Comparison of ENCODE assay signal across 8 cellular contexts in the genomic region with DNA sequence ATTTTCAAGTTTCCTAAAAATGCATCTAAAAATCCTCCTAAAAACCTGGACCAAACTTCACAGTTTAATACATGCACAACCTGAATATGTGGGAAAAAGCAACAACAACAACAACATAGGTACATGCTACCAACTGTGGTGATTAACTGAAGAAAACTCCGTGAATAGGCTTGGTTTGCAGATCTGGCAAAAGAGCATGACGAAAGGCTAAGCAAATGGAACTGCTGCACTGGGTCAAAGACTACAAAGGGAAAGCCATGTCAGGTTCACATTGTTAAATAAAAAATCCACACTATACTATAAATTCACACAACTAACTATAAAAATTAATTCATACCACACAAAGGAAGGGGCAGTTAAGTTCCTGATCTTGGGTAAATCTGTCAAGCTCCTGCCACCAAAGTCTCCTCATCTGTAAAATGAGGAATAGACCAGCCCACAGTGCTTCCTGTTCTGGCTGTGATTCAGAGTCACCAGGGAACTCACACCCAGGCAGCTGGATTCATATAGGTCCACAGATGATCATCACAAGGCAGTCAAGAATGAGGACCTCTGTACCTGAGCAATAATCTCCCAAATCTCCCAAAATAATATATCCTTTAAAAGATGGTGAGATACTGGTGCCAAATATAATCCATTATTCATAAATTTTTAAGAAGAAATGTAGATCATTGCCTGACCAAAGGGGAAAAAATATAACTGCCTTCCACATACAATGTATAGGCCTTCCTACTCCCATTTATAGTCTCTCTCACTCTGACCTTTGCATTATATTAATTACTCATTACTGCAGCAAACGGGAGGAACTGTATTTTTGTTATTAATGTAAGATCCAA. TPM values are rescaled to one million over a fixed set of nuclear protein-coding genes. Genes with fewer than 3 reads are reported as not detected.
DNase-seq lines count a peak whose midpoint lies in the region; ATAC-seq and TF ChIP-seq lines count a peak whose summit lies in the region.

No MANE protein-coding gene starts in this region.

- peaks cover 73% of the 10 kb centered on the region for H3K4me1 Mint-ChIP-seq in WTC11

- no peaks in the 10 kb centered on the region for H3K36me3 Mint-ChIP-seq in WTC11

- peak overlapping the region; percentile 72 to 76 for H3K27ac ChIP-seq in uterus

- DNase-seq in Right ventricle myocardium inferior (ENCODE audit: missing footprints) (no peak), cardiac septum (ENCODE audit: low spot score) (no peak), WTC11 (ENCODE audit: low spot score) (no peak), left lobe of liver (ENCODE audit: low spot score) (no peak), uterus (no peak), DMS153 (lab: John Stamatoyannopoulos, UW) (no peak)

- no peaks in the 10 kb centered on the region for H3K9me3 Mint-ChIP-seq in WTC11

- intact Hi-C loops in Right ventricle myocardium inferior (cut with DNase I) (no loop called here), cardiac septum (cut with DNase I) (no loop called here), uterus (cut with DNase I; ENCODE audit: low total_unique reads) (no loop called here)

- peak; percentile 25 for ATAC-seq in Right ventricle myocardium inferior
- no peak for ATAC-seq in WTC11
- ATAC-seq in left lobe of liver: peak; percentile 81
- no peak for ATAC-seq in HG02938 (IDR thresholded peaks at IDR 0.05; ENCODE audit: unreplicated experiment)
- no peak for ATAC-seq in HG03520 (IDR thresholded peaks at IDR 0.05; ENCODE audit: unreplicated experiment)

- no peak overlapping the region for H3K4me3 ChIP-seq in uterus

- peak overlapping the region; percentile 33; the same call in 1 of the 2 replicates for H3K27ac Mint-ChIP-seq in WTC11

- TF ChIP-seq CTCF in WTC11 (IDR thresholded peaks at IDR 0.05): no peak
- no peak for TF ChIP-seq CTCF in uterus (IDR thresholded peaks at IDR 0.05)

- no peaks in the 10 kb centered on the region for H3K9me3 ChIP-seq in uterus

- no peaks in the 10 kb centered on the region for H3K27me3 ChIP-seq in uterus

- TF ChIP-seq POLR2A in uterus (IDR thresholded peaks at IDR 0.05): no peak

- CTCF ChIA-PET in WTC11 (lab: Charles Lee): no interaction called here

- no peaks in the 10 kb centered on the region for H3K27me3 Mint-ChIP-seq in WTC11 (ENCODE audit: low read depth)

- H3K4me1 ChIP-seq in uterus: peaks cover 6 to 25% of the 10 kb centered on the region in 2 donors

- no peak overlapping the region for H3K4me3 Mint-ChIP-seq in WTC11

- POLR2A ChIA-PET in WTC11 (lab: Charles Lee): no interaction called here

- no peaks in the 10 kb centered on the region for H3K36me3 ChIP-seq in uterus

TF ChIP-seq in WTC11, 78 proteins besides CTCF, POLR2A, EP300 and RAD21:
- no peak for TF ChIP-seq GABPB1 (CRISPR knock-in tag; IDR thresholded peaks at IDR 0.05)
- no peak for TF ChIP-seq SMAD3 (CRISPR knock-in tag; IDR thresholded peaks at IDR 0.05; ENCODE audit: borderline replicate concordance)
- TF ChIP-seq, protein P1, sequence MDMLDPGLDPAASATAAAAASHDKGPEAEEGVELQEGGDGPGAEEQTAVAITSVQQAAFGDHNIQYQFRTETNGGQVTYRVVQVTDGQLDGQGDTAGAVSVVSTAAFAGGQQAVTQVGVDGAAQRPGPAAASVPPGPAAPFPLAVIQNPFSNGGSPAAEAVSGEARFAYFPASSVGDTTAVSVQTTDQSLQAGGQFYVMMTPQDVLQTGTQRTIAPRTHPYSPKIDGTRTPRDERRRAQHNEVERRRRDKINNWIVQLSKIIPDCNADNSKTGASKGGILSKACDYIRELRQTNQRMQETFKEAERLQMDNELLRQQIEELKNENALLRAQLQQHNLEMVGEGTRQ (CRISPR knock-in tag; IDR thresholded peaks at IDR 0.05): no peak
- no peak for TF ChIP-seq TEAD1 (CRISPR knock-in tag; IDR thresholded peaks at IDR 0.05)
- TF ChIP-seq, protein P2, sequence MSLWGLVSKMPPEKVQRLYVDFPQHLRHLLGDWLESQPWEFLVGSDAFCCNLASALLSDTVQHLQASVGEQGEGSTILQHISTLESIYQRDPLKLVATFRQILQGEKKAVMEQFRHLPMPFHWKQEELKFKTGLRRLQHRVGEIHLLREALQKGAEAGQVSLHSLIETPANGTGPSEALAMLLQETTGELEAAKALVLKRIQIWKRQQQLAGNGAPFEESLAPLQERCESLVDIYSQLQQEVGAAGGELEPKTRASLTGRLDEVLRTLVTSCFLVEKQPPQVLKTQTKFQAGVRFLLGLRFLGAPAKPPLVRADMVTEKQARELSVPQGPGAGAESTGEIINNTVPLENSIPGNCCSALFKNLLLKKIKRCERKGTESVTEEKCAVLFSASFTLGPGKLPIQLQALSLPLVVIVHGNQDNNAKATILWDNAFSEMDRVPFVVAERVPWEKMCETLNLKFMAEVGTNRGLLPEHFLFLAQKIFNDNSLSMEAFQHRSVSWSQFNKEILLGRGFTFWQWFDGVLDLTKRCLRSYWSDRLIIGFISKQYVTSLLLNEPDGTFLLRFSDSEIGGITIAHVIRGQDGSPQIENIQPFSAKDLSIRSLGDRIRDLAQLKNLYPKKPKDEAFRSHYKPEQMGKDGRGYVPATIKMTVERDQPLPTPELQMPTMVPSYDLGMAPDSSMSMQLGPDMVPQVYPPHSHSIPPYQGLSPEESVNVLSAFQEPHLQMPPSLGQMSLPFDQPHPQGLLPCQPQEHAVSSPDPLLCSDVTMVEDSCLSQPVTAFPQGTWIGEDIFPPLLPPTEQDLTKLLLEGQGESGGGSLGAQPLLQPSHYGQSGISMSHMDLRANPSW (CRISPR knock-in tag; conservative IDR thresholded peaks at IDR 0.05; ENCODE audit: low read depth): no peak
- no peak for TF ChIP-seq RORB (CRISPR knock-in tag; IDR thresholded peaks at IDR 0.05)
- no peak for TF ChIP-seq NFYB (CRISPR knock-in tag; conservative IDR thresholded peaks at IDR 0.05; ENCODE audit: low read depth)
- no peak for TF ChIP-seq TP53 (CRISPR knock-in tag; IDR thresholded peaks at IDR 0.05)
- no peak for TF ChIP-seq ZNF232 (CRISPR knock-in tag; IDR thresholded peaks at IDR 0.05)
- TF ChIP-seq TCF7 (CRISPR knock-in tag; IDR thresholded peaks at IDR 0.05; ENCODE audit: low read depth): no peak
- TF ChIP-seq GTF2I (CRISPR knock-in tag; conservative IDR thresholded peaks at IDR 0.05): no peak
- no peak for TF ChIP-seq NR1H2 (CRISPR knock-in tag; IDR thresholded peaks at IDR 0.05)
- TF ChIP-seq, protein P3, sequence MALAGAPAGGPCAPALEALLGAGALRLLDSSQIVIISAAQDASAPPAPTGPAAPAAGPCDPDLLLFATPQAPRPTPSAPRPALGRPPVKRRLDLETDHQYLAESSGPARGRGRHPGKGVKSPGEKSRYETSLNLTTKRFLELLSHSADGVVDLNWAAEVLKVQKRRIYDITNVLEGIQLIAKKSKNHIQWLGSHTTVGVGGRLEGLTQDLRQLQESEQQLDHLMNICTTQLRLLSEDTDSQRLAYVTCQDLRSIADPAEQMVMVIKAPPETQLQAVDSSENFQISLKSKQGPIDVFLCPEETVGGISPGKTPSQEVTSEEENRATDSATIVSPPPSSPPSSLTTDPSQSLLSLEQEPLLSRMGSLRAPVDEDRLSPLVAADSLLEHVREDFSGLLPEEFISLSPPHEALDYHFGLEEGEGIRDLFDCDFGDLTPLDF (CRISPR knock-in tag; IDR thresholded peaks at IDR 0.05): no peak
- TF ChIP-seq HMGA2 (CRISPR knock-in tag; IDR thresholded peaks at IDR 0.05): no peak
- TF ChIP-seq ZNF138 (CRISPR knock-in tag; conservative IDR thresholded peaks at IDR 0.05): no peak
- no peak for TF ChIP-seq ESRRA (CRISPR knock-in tag; IDR thresholded peaks at IDR 0.05; ENCODE audit: borderline replicate concordance)
- TF ChIP-seq, protein P4, sequence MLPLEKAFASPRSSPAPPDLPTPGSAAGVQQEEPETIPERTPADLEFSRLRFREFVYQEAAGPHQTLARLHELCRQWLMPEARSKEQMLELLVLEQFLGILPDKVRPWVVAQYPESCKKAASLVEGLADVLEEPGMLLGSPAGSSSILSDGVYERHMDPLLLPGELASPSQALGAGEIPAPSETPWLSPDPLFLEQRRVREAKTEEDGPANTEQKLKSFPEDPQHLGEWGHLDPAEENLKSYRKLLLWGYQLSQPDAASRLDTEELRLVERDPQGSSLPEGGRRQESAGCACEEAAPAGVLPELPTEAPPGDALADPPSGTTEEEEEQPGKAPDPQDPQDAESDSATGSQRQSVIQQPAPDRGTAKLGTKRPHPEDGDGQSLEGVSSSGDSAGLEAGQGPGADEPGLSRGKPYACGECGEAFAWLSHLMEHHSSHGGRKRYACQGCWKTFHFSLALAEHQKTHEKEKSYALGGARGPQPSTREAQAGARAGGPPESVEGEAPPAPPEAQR (CRISPR knock-in tag; IDR thresholded peaks at IDR 0.05): no peak
- no peak for TF ChIP-seq EMX1 (CRISPR knock-in tag; IDR thresholded peaks at IDR 0.05)

RNA-seq across cellular contexts. Expression of a gene that starts 7.0 kb away (rescaled TPM):
- 76.4 TPM for total RNA-seq in Right ventricle myocardium inferior
- total RNA-seq in cardiac septum: 74.7 TPM
- total RNA-seq in WTC11 (2021): 108 to 114 TPM (median 113 TPM) in 3 replicates
- 39.2 TPM for total RNA-seq in left lobe of liver
- total RNA-seq in uterus: 100 to 1,000 TPM; 129 to 357 (median 235) TPM

Comparison
In these comparisons a context has a peak if more than half of its experiments do, and no peak if none do; other contexts are left out.
1. ATAC-seq: peak in Right ventricle myocardium inferior (single experiment) and left lobe of liver (single experiment); none in WTC11 (single experiment), HG02938 (single experiment) and HG03520 (single experiment).